In the genomic region with DNA sequence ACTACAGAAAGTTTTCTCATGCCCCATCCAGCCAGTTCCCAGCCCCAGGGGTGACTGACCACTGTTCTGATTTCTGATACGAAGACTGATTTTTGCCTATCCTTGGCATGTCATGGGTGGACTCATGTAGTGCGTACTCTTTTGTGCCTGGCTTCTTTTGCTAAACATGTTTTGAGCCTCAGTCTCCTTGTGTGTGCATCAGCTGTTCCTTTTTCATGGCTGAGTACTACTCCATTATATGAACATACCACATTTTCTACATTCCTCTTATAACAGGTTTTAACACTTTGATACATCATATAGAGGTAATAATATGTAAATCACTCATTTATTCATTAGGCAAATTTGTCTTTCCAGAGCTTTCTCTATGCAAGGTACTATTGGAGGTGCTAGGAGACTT, we compare ENCODE assay signal across 32 cellular contexts.
"Had no signal": no experiment of that assay in that cellular context is flagged by ENCODE, and none has a peak within 500 bp of the region (broad histone marks: within the 10 kb centered on the region; RNA-seq: fewer than 3 reads in every experiment).

No MANE protein-coding gene starts in this region.

- ATAC-seq: activated CD4-positive, alpha-beta T cell treated with anti-CD3 and anti-CD28 coated beads for 36 hours; activated CD4-positive, CD25-positive, alpha-beta regulatory T cell treated with anti-CD3 and anti-CD28 coated beads, Interleukin-2, amount 50 U/mL, for 24 hours; activated CD8-positive, alpha-beta memory T cell treated with anti-CD3 and anti-CD28 coated beads, Interleukin-2, amount 10 ng/mL, durations not matched to agents 7 days and 5 days; activated CD8-positive, alpha-beta T cell treated with anti-CD3 and anti-CD28 coated beads for 36 hours; activated CD8-positive, alpha-beta T cell treated with anti-CD3 and anti-CD28 coated beads, Interleukin-2, amount 10 ng/mL, durations not matched to agents 7 days and 5 days; T-helper 17 cell; WTC11 had no signal

- FAIRE-seq: TTC549 had no signal

- H3K36me3 ChIP-seq: WERI-Rb-1 had no signal

- H3K27ac ChIP-seq: VCaP, WERI-Rb-1 had no signal

- DNase-seq: activated B cell treated with CpG ODN at 0.5 μM for 24 hours; activated CD4-positive, alpha-beta memory T cell treated with anti-CD3 and anti-CD28 coated beads for 36 hours; activated CD4-positive, alpha-beta memory T cell treated with anti-CD3 and anti-CD28 coated beads, Interleukin-2, amount 10 ng/mL, durations not matched to agents 7 days and 5 days; activated CD4-positive, alpha-beta T cell treated with anti-CD3 and anti-CD28 coated beads for 1 hour; activated CD4-positive, alpha-beta T cell treated with anti-CD3 and anti-CD28 coated beads for 36 hours; activated CD4-positive, alpha-beta T cell treated with anti-CD3 and anti-CD28 coated beads for 4 hours; activated CD4-positive, alpha-beta T cell treated with anti-CD3 and anti-CD28 coated beads for 48 hours; activated CD4-positive, alpha-beta T cell treated with anti-CD3 and anti-CD28 coated beads, Interleukin-2, amount 10 ng/mL, durations not matched to agents 24 days and 14 days; activated CD4-positive, alpha-beta T cell treated with anti-CD3 and anti-CD28 coated beads, Interleukin-2, amount 10 ng/mL, durations not matched to agents 7 days and 5 days; activated CD4-positive, alpha-beta T cell treated with anti-CD3 and anti-CD28 coated beads, Interleukin-2, amount 50 U/mL, for 1 hour; activated CD4-positive, alpha-beta T cell treated with anti-CD3 and anti-CD28 coated beads, Interleukin-2, amount 50 U/mL, for 4 hours; activated CD4-positive, alpha-beta T cell treated with anti-CD3 and anti-CD28 coated beads, Interleukin-2, amount 50 U/mL, for 48 hours; activated CD4-positive, CD25-positive, alpha-beta regulatory T cell; activated CD4-positive, CD25-positive, alpha-beta regulatory T cell treated with anti-CD3 and anti-CD28 coated beads, Interleukin-2, amount 50 U/mL, for 72 hours; activated CD8-positive, alpha-beta memory T cell treated with anti-CD3 and anti-CD28 coated beads for 24 hours; activated CD8-positive, alpha-beta memory T cell treated with anti-CD3 and anti-CD28 coated beads, Interleukin-2, amount 10 ng/mL, durations not matched to agents 7 days and 5 days; activated CD8-positive, alpha-beta memory T cell treated with anti-CD3 and anti-CD28 coated beads, Interleukin-2, amount 50 U/mL, for 4 hours; activated CD8-positive, alpha-beta memory T cell treated with anti-CD3 and anti-CD28 coated beads, Interleukin-2, amount 50 U/mL, for 48 hours; activated CD8-positive, alpha-beta T cell treated with anti-CD3 and anti-CD28 coated beads for 36 hours; activated CD8-positive, alpha-beta T cell treated with anti-CD3 and anti-CD28 coated beads, Interleukin-2, amount 10 ng/mL, durations not matched to agents 7 days and 5 days; activated T-cell treated with anti-CD3 and anti-CD28 coated beads for 4 hours; activated T-cell treated with anti-CD3 and anti-CD28 coated beads, Interleukin-2, amount 50 U/mL, for 1 hour; T-helper 1 cell; T-helper 17 cell; T-helper 2 cell; T-helper 9 cell; T1000; WERI-Rb-1 had no signal
